In genomic region chr14:91554535-91555332, GRCh38 we compare ENCODE assay signal across 17 cellular contexts.
"Had no signal": no experiment of that assay in that cellular context is flagged by ENCODE, and none has a peak within 500 bp of the region (broad histone marks: within the 10 kb centered on the region; RNA-seq: fewer than 3 reads in every experiment).

No MANE protein-coding gene starts in this region.

- H3K4me3 Mint-ChIP-seq: memory B cell; naive thymus-derived CD8-positive, alpha-beta T cell; stimulated activated naive B cell treated with anti-CD40 and anti-IgM and Interleukin-4, amounts not matched to agents 10 μg/mL and 1 μg/mL and 100 μg/mL, for 72 hours had no signal

- H3K36me3 ChIP-seq: adrenal gland, cardiac muscle cell, left ventricle myocardium inferior, neutrophil, sigmoid colon, spleen, thoracic aorta had no signal

- DNase-seq: activated CD4-positive, alpha-beta T cell treated with anti-CD3 and anti-CD28 coated beads, Interleukin-2, amount 50 U/mL, for 4 hours; activated gamma-delta T cell; adrenal gland; foreskin keratinocyte; hypothalamus; left ventricle myocardium inferior; naive thymus-derived CD8-positive, alpha-beta T cell; sigmoid colon; spleen; stimulated activated CD4-positive, alpha-beta T cell treated with anti-CD3 and anti-CD28 coated beads, Interleukin-4, amount 100 ng/mL, for 4 hours; stimulated activated naive B cell treated with anti-CD40 and anti-IgM and Interleukin-4, amounts not matched to agents 10 μg/mL and 1 μg/mL and 100 μg/mL, for 72 hours; T-helper 2 cell had no signal

- H3K36me3 Mint-ChIP-seq: memory B cell had no signal

- H3K27me3 ChIP-seq: cardiac muscle cell, sigmoid colon had no signal

- H3K4me1 Mint-ChIP-seq: memory B cell; naive thymus-derived CD8-positive, alpha-beta T cell; stimulated activated naive B cell treated with anti-CD40 and anti-IgM and Interleukin-4, amounts not matched to agents 10 μg/mL and 1 μg/mL and 100 μg/mL, for 72 hours had no signal

- H3K4me1 ChIP-seq: adrenal gland, foreskin keratinocyte, left ventricle myocardium inferior, sigmoid colon, spleen had no signal

- H3K27ac Mint-ChIP-seq: activated naive CD4-positive, alpha-beta T cell treated with anti-CD3 and anti-CD28 coated beads, Interleukin-2, amount 50 U/mL, for 72 hours; memory B cell; naive thymus-derived CD8-positive, alpha-beta T cell; stimulated activated naive B cell treated with anti-CD40 and anti-IgM and Interleukin-4, amounts not matched to agents 10 μg/mL and 1 μg/mL and 100 μg/mL, for 72 hours had no signal

- ATAC-seq: activated naive CD4-positive, alpha-beta T cell treated with anti-CD3 and anti-CD28 coated beads, Interleukin-2, amount 50 U/mL, for 72 hours; foreskin keratinocyte; naive thymus-derived CD8-positive, alpha-beta T cell; stimulated activated naive B cell treated with anti-CD40 and anti-IgM and Interleukin-4, amounts not matched to agents 10 μg/mL and 1 μg/mL and 100 μg/mL, for 72 hours had no signal

- H3K9me3 ChIP-seq: adrenal gland, neutrophil, sigmoid colon had no signal

- H3K4me3 ChIP-seq: adrenal gland, cardiac muscle cell, left ventricle myocardium inferior, sigmoid colon, spleen, thoracic aorta had no signal
